1 cellular context compared by ENCODE assay signal in genomic region chr7:121023189-121023588, GRCh38.
TF ChIP-seq lines count a peak whose summit lies in the region.

No MANE protein-coding gene starts in this region.

TF ChIP-seq in HepG2, 621 proteins besides CTCF, POLR2A, EP300 and RAD21 (continued from another document):
- no peak for TF ChIP-seq ZNF414 (CRISPR knock-in tag; IDR thresholded peaks at IDR 0.05)
- TF ChIP-seq ZNF558 (CRISPR knock-in tag; IDR thresholded peaks at IDR 0.05; ENCODE audit: borderline replicate concordance): no peak
- TF ChIP-seq, protein P1, sequence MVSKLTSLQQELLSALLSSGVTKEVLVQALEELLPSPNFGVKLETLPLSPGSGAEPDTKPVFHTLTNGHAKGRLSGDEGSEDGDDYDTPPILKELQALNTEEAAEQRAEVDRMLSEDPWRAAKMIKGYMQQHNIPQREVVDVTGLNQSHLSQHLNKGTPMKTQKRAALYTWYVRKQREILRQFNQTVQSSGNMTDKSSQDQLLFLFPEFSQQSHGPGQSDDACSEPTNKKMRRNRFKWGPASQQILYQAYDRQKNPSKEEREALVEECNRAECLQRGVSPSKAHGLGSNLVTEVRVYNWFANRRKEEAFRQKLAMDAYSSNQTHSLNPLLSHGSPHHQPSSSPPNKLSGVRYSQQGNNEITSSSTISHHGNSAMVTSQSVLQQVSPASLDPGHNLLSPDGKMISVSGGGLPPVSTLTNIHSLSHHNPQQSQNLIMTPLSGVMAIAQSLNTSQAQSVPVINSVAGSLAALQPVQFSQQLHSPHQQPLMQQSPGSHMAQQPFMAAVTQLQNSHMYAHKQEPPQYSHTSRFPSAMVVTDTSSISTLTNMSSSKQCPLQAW (CRISPR knock-in tag; IDR thresholded peaks at IDR 0.05): no peak
- TF ChIP-seq ZNF557 (CRISPR knock-in tag; IDR thresholded peaks at IDR 0.05): no peak
- TF ChIP-seq, protein P2, sequence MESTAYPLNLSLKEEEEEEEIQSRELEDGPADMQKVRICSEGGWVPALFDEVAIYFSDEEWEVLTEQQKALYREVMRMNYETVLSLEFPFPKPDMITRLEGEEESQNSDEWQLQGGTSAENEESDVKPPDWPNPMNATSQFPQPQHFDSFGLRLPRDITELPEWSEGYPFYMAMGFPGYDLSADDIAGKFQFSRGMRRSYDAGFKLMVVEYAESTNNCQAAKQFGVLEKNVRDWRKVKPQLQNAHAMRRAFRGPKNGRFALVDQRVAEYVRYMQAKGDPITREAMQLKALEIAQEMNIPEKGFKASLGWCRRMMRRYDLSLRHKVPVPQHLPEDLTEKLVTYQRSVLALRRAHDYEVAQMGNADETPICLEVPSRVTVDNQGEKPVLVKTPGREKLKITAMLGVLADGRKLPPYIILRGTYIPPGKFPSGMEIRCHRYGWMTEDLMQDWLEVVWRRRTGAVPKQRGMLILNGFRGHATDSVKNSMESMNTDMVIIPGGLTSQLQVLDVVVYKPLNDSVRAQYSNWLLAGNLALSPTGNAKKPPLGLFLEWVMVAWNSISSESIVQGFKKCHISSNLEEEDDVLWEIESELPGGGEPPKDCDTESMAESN (CRISPR knock-in tag; conservative IDR thresholded peaks at IDR 0.05): no peak
- TF ChIP-seq, protein P3, sequence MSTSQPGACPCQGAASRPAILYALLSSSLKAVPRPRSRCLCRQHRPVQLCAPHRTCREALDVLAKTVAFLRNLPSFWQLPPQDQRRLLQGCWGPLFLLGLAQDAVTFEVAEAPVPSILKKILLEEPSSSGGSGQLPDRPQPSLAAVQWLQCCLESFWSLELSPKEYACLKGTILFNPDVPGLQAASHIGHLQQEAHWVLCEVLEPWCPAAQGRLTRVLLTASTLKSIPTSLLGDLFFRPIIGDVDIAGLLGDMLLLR (CRISPR knock-in tag; IDR thresholded peaks at IDR 0.05): no peak
- TF ChIP-seq FOSL2 (CRISPR knock-in tag; IDR thresholded peaks at IDR 0.05): no peak
- TF ChIP-seq, protein P4, sequence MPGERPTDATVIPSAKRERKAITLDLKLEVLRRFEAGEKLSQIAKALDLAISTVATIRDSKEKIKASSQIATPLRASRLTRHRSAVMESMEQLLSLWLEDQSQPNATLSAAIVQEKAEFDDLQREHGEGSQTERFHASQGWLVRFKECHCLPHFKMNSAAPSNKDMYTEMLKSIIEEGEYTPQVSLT (CRISPR knock-in tag; IDR thresholded peaks at IDR 0.05; ENCODE audit: borderline replicate concordance, low read depth): no peak
- no peak for TF ChIP-seq ZNF180 (CRISPR knock-in tag; IDR thresholded peaks at IDR 0.05; ENCODE audit: borderline replicate concordance, low read depth)
- TF ChIP-seq, protein P5, sequence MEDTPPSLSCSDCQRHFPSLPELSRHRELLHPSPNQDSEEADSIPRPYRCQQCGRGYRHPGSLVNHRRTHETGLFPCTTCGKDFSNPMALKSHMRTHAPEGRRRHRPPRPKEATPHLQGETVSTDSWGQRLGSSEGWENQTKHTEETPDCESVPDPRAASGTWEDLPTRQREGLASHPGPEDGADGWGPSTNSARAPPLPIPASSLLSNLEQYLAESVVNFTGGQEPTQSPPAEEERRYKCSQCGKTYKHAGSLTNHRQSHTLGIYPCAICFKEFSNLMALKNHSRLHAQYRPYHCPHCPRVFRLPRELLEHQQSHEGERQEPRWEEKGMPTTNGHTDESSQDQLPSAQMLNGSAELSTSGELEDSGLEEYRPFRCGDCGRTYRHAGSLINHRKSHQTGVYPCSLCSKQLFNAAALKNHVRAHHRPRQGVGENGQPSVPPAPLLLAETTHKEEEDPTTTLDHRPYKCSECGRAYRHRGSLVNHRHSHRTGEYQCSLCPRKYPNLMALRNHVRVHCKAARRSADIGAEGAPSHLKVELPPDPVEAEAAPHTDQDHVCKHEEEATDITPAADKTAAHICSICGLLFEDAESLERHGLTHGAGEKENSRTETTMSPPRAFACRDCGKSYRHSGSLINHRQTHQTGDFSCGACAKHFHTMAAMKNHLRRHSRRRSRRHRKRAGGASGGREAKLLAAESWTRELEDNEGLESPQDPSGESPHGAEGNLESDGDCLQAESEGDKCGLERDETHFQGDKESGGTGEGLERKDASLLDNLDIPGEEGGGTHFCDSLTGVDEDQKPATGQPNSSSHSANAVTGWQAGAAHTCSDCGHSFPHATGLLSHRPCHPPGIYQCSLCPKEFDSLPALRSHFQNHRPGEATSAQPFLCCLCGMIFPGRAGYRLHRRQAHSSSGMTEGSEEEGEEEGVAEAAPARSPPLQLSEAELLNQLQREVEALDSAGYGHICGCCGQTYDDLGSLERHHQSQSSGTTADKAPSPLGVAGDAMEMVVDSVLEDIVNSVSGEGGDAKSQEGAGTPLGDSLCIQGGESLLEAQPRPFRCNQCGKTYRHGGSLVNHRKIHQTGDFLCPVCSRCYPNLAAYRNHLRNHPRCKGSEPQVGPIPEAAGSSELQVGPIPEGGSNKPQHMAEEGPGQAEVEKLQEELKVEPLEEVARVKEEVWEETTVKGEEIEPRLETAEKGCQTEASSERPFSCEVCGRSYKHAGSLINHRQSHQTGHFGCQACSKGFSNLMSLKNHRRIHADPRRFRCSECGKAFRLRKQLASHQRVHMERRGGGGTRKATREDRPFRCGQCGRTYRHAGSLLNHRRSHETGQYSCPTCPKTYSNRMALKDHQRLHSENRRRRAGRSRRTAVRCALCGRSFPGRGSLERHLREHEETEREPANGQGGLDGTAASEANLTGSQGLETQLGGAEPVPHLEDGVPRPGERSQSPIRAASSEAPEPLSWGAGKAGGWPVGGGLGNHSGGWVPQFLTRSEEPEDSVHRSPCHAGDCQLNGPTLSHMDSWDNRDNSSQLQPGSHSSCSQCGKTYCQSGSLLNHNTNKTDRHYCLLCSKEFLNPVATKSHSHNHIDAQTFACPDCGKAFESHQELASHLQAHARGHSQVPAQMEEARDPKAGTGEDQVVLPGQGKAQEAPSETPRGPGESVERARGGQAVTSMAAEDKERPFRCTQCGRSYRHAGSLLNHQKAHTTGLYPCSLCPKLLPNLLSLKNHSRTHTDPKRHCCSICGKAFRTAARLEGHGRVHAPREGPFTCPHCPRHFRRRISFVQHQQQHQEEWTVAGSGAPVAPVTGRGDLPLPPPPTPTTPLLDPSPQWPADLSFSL (CRISPR knock-in tag; IDR thresholded peaks at IDR 0.05): no peak
- TF ChIP-seq RBM39 (IDR thresholded peaks at IDR 0.05; ENCODE audit: low read depth, low read length, poor library complexity, severe bottlenecking): no peak
- TF ChIP-seq ZNF468 (CRISPR knock-in tag; IDR thresholded peaks at IDR 0.05): no peak
